ENCODE assay signal across 9 cellular contexts in genomic region chr20:61253640-61254511, GRCh38. TPM values are rescaled to one million over a fixed set of nuclear protein-coding genes. Genes with fewer than 3 reads are reported as not detected.
DNase-seq lines count a peak whose midpoint lies in the region; ATAC-seq and TF ChIP-seq lines count a peak whose summit lies in the region.
"Had no signal": no experiment of that assay in that cellular context is flagged by ENCODE, and none has a peak within 500 bp of the region (broad histone marks: within the 10 kb centered on the region; RNA-seq: fewer than 3 reads in every experiment).

No MANE protein-coding gene starts in this region.

- peaks cover 7% of the 10 kb centered on the region for H3K4me1 ChIP-seq in mucosa of descending colon (ENCODE audit: low read depth)

- no peaks in the 10 kb centered on the region for H3K4me1 Mint-ChIP-seq in stimulated activated naive CD8-positive, alpha-beta T cell treated with anti-CD3 and anti-CD28 coated beads, Interleukin-15, amount 100 ng/mL, for 72 hours
- H3K4me1 Mint-ChIP-seq in chondrocyte (ENCODE audit: low read depth) = peaks cover 9% of the 10 kb centered on the region

- H3K27me3 Mint-ChIP-seq in stimulated activated naive CD8-positive, alpha-beta T cell treated with anti-CD3 and anti-CD28 coated beads, Interleukin-15, amount 100 ng/mL, for 72 hours = peaks cover 68% of the 10 kb centered on the region
- peaks cover 28% of the 10 kb centered on the region for H3K27me3 Mint-ChIP-seq in chondrocyte (ENCODE audit: low read depth)

- no peak overlapping the region for H3K27ac Mint-ChIP-seq in stimulated activated naive CD8-positive, alpha-beta T cell treated with anti-CD3 and anti-CD28 coated beads, Interleukin-15, amount 100 ng/mL, for 72 hours
- no peak overlapping the region for H3K27ac Mint-ChIP-seq in chondrocyte (ENCODE audit: unreplicated experiment)

- intact Hi-C loops in mucosa of descending colon (cut with DNase I, micrococcal nuclease) = no loop called here

- H3K36me3 Mint-ChIP-seq in chondrocyte (ENCODE audit: low read depth) = no peaks in the 10 kb centered on the region

- H3K36me3 ChIP-seq in mucosa of descending colon (ENCODE audit: low read depth) = no peaks in the 10 kb centered on the region

- H3K4me3 Mint-ChIP-seq in stimulated activated naive CD8-positive, alpha-beta T cell treated with anti-CD3 and anti-CD28 coated beads, Interleukin-15, amount 100 ng/mL, for 72 hours = peak overlapping the region; percentile 7 to 32
- H3K4me3 Mint-ChIP-seq in chondrocyte (ENCODE audit: unreplicated experiment) = peak overlapping the region; percentile 54

- no peaks in the 10 kb centered on the region for H3K9me3 ChIP-seq in mucosa of descending colon

- H3K9me3 Mint-ChIP-seq in stimulated activated naive CD8-positive, alpha-beta T cell treated with anti-CD3 and anti-CD28 coated beads, Interleukin-15, amount 100 ng/mL, for 72 hours = peaks cover 0 to 4% of the 10 kb centered on the region in 2 donors
- H3K9me3 Mint-ChIP-seq in chondrocyte (ENCODE audit: low read depth) = no peaks in the 10 kb centered on the region

- DNase-seq in stimulated activated naive CD8-positive, alpha-beta T cell treated with anti-CD3 and anti-CD28 coated beads, Interleukin-15, amount 100 ng/mL, for 72 hours = no peak
- no peak for DNase-seq in stimulated activated naive CD8-positive, alpha-beta T cell treated with anti-CD3 and anti-CD28 coated beads, Interleukin-15, Interleukin-2, amounts not matched to agents 100 U/mL and 50 U/mL, for 24 hours
- no peak for DNase-seq in chondrocyte (ENCODE audit: low spot score)
- peak; percentile 75 for DNase-seq in left kidney (ENCODE audit: low read depth, low spot score)
- DNase-seq in HuH-7 (ENCODE audit: low spot score) = no peak
- DNase-seq in NCI-H128 (lab: John Stamatoyannopoulos, UW; ENCODE audit: unreplicated experiment) = no peak
- DNase-seq in mucosa of descending colon = no peak
- DNase-seq in SIG-M5 (lab: John Stamatoyannopoulos, UW) = no peak
- DNase-seq: kidney had no signal

- no peak overlapping the region for H3K4me3 ChIP-seq in mucosa of descending colon

- TF ChIP-seq CTCF in chondrocyte (IDR thresholded peaks at IDR 0.05) (peak; percentile 19), mucosa of descending colon (IDR thresholded peaks at IDR 0.05) (no peak)

- peak; percentile 11 for ATAC-seq in stimulated activated naive CD8-positive, alpha-beta T cell treated with anti-CD3 and anti-CD28 coated beads, Interleukin-15, amount 100 ng/mL, for 72 hours
- no peak for ATAC-seq in stimulated activated naive CD8-positive, alpha-beta T cell treated with anti-CD3 and anti-CD28 coated beads, Interleukin-15, Interleukin-2, amounts not matched to agents 100 U/mL and 50 U/mL, for 24 hours
- ATAC-seq in mucosa of descending colon = no peak

RNA-seq across cellular contexts. Expression of gene CDH4, which starts 1.8 kb away (rescaled TPM):
- 0.48 to 1.1 TPM (median 0.99 TPM) in 3 replicates for total RNA-seq in chondrocyte
- total RNA-seq in mucosa of descending colon = under 1 TPM in 1 of 3 donors, not detected in 2; 0.16 TPM
